Comparison of ENCODE assay signal across 8 cellular contexts in genomic region chr6:43702522-43703440, GRCh38. TPM values are rescaled to one million over a fixed set of nuclear protein-coding genes. Genes with fewer than 3 reads are reported as not detected.
A peak's percentile ranks its signal among the peaks of the same experiment; 100 is the strongest.
DNase-seq lines count a peak whose midpoint lies in the region; ATAC-seq and TF ChIP-seq lines count a peak whose summit lies in the region.

No MANE protein-coding gene starts in this region.

- intact Hi-C loops in PC-3 (cut with micrococcal nuclease), result no loop called here
- intact Hi-C loops in right lobe of liver (cut with DNase I), result no loop called here
- intact Hi-C loops in activated T-helper 2 cell treated with anti-CD3 and anti-CD28 coated beads, Interferon-gamma antibody, Interleukin-2, Interleukin-4, amounts not matched to agents 10 μg/mL and 5 μg/mL and 100 μg/mL, durations not matched to agents 14 hours and 24 hours and 36 hours (cut with micrococcal nuclease), result no loop called here

- H4K20me1 ChIP-seq in PC-3 (ENCODE audit: low read length), result no peaks in the 10 kb centered on the region

- TF ChIP-seq POLR2A in right lobe of liver (IDR thresholded peaks at IDR 0.05), result no peak

- peaks cover 26% of the 10 kb centered on the region for H3K27me3 Mint-ChIP-seq in activated T-helper 2 cell treated with anti-CD3 and anti-CD28 coated beads, Interferon-gamma antibody, Interleukin-2, Interleukin-4, amounts not matched to agents 10 μg/mL and 5 μg/mL and 100 μg/mL, durations not matched to agents 14 hours and 24 hours and 36 hours (ENCODE audit: low read depth)

- H3K9ac ChIP-seq in PC-3 (ENCODE audit: low read length), result peak overlapping the region; percentile 40
- peak overlapping the region; percentile 37 to 63 for H3K9ac ChIP-seq in duodenal mucosa (ENCODE audit: low read depth in 1 of 2, low read length in 2 of 2)

- no peaks in the 10 kb centered on the region for H3K27me3 ChIP-seq in PC-3 (ENCODE audit: low read length)
- H3K27me3 ChIP-seq in duodenal mucosa (ENCODE audit: control insufficient read depth in 1 of 2, insufficient read depth in 2 of 2, low read length in 2 of 2), result no peaks in the 10 kb centered on the region
- no peaks in the 10 kb centered on the region for H3K27me3 ChIP-seq in right lobe of liver

- no peaks in the 10 kb centered on the region for H3K9me3 Mint-ChIP-seq in activated T-helper 2 cell treated with anti-CD3 and anti-CD28 coated beads, Interferon-gamma antibody, Interleukin-2, Interleukin-4, amounts not matched to agents 10 μg/mL and 5 μg/mL and 100 μg/mL, durations not matched to agents 14 hours and 24 hours and 36 hours

- DNase-seq in DMS153 treated with DMSO at 0.1 percent for 48 hours (lab: John Stamatoyannopoulos, UW; ENCODE audit: unreplicated experiment), result peak; percentile 89
- DNase-seq in HEK293T (ENCODE audit: extremely low spot score), result peak; percentile 88
- DNase-seq in PC-3, result peak; percentile 93
- DNase-seq in right lobe of liver, result peak; percentile 72 to 77 (median 74)
- DNase-seq in stromal cell of bone marrow (ENCODE audit: low read depth), result peak; percentile 89
- no peak for DNase-seq in cortex of kidney (lab: John Stamatoyannopoulos, UW)
- DNase-seq in activated T-helper 2 cell treated with anti-CD3 and anti-CD28 coated beads, Interferon-gamma antibody, Interleukin-2, Interleukin-4, amounts not matched to agents 10 μg/mL and 5 μg/mL and 100 μg/mL, durations not matched to agents 14 hours and 24 hours and 36 hours (ENCODE audit: low spot score), result no peak

- CTCF ChIA-PET in HEK293T (lab: Yijun Ruan, JAX) (interaction anchor here (0.6 to 1.1 kb wide), 2 partner anchors 35 to 212 kb away, joined by 3 read pairs; no protein-coding TSS in a partner anchor), PC-3 (lab: Charles Lee) (interaction anchor here (0.6 kb wide), 1 partner anchor 70 kb away, joined by 3 read pairs; no protein-coding TSS in a partner anchor)

- H3K9me3 ChIP-seq in PC-3 (ENCODE audit: low read length), result no peaks in the 10 kb centered on the region
- H3K9me3 ChIP-seq in duodenal mucosa (ENCODE audit: control insufficient read depth in 1 of 2, low read length in 2 of 2), result no peaks in the 10 kb centered on the region
- no peaks in the 10 kb centered on the region for H3K9me3 ChIP-seq in right lobe of liver

- H3K36me3 Mint-ChIP-seq in activated T-helper 2 cell treated with anti-CD3 and anti-CD28 coated beads, Interferon-gamma antibody, Interleukin-2, Interleukin-4, amounts not matched to agents 10 μg/mL and 5 μg/mL and 100 μg/mL, durations not matched to agents 14 hours and 24 hours and 36 hours (ENCODE audit: low read depth), result no peaks in the 10 kb centered on the region

- H3K4me1 ChIP-seq in PC-3 (ENCODE audit: insufficient read depth, low read length) (peaks cover 54% of the 10 kb centered on the region), duodenal mucosa (ENCODE audit: control insufficient read depth in 1 of 2, insufficient read depth in 2 of 2, low read length in 2 of 2) (peaks cover 68 to 81% of the 10 kb centered on the region in 2 donors), right lobe of liver (no peaks in the 10 kb centered on the region)

- H3K27ac ChIP-seq in PC-3 (ENCODE audit: low read length) (peak overlapping the region; percentile 77), duodenal mucosa (ENCODE audit: low read depth, low read length) (peak overlapping the region; percentile 89), right lobe of liver (peak overlapping the region; percentile 20 to 50 (median 47))

- ATAC-seq in PC-3 (peak; percentile 60), right lobe of liver (peak; percentile 75 to 81 (median 80))

- no peak overlapping the region for H3K27ac Mint-ChIP-seq in activated T-helper 2 cell treated with anti-CD3 and anti-CD28 coated beads, Interferon-gamma antibody, Interleukin-2, Interleukin-4, amounts not matched to agents 10 μg/mL and 5 μg/mL and 100 μg/mL, durations not matched to agents 14 hours and 24 hours and 36 hours

- TF ChIP-seq CTCF in PC-3 (conservative IDR thresholded peaks at IDR 0.05; ENCODE audit: low read depth, low read length), result no peak
- TF ChIP-seq CTCF in right lobe of liver (IDR thresholded peaks at IDR 0.05), result no peak

- peaks cover 5% of the 10 kb centered on the region for H3F3A ChIP-seq in PC-3 (ENCODE audit: low read length, unreplicated experiment)

- peaks cover 12% of the 10 kb centered on the region for H3K4me1 Mint-ChIP-seq in activated T-helper 2 cell treated with anti-CD3 and anti-CD28 coated beads, Interferon-gamma antibody, Interleukin-2, Interleukin-4, amounts not matched to agents 10 μg/mL and 5 μg/mL and 100 μg/mL, durations not matched to agents 14 hours and 24 hours and 36 hours (ENCODE audit: low read depth)

- POLR2A ChIA-PET in HEK293T (lab: Yijun Ruan, JAX), result interaction anchor here (0.9 to 1.7 kb wide), 5 partner anchors 12 to 554 kb away, joined by 3 to 7 read pairs (median 3); partner anchors contain the start of gene GTPBP2
- POLR2A ChIA-PET in PC-3 (lab: Charles Lee; ENCODE audit: unreplicated experiment), result interaction anchor here (0.6 kb wide), 1 partner anchor 66 kb away, joined by 5 read pairs; no protein-coding TSS in a partner anchor

- H3K36me3 ChIP-seq in PC-3 (ENCODE audit: low read depth, low read length), result no peaks in the 10 kb centered on the region
- H3K36me3 ChIP-seq in duodenal mucosa (ENCODE audit: control insufficient read depth in 1 of 2, insufficient read depth in 2 of 2, low read length in 2 of 2), result no peaks in the 10 kb centered on the region
- H3K36me3 ChIP-seq in right lobe of liver, result no peaks in the 10 kb centered on the region

- no TSS peak for BruUV-seq in PC-3 (replicated peaks; lab: Mats Ljungman, UMichigan)

- no peaks in the 10 kb centered on the region for H3K79me2 ChIP-seq in PC-3 (ENCODE audit: low read length)

- H3K4me2 ChIP-seq in PC-3 (ENCODE audit: low read length), result peak overlapping the region; percentile 70

- 56% methylated on average over 5 of the region's 15 CpGs for WGBS in right lobe of liver (ENCODE audit: insufficient coverage, low coverage, low lambda C conversion rate, missing lambda C conversion rate)

- H2AFZ ChIP-seq in PC-3 (ENCODE audit: low read length), result peak overlapping the region; percentile 49

- H3K4me3 Mint-ChIP-seq in activated T-helper 2 cell treated with anti-CD3 and anti-CD28 coated beads, Interferon-gamma antibody, Interleukin-2, Interleukin-4, amounts not matched to agents 10 μg/mL and 5 μg/mL and 100 μg/mL, durations not matched to agents 14 hours and 24 hours and 36 hours (ENCODE audit: low read depth), result no peak overlapping the region

- H3K4me3 ChIP-seq in PC-3 (ENCODE audit: low read length) (peak overlapping the region; percentile 16; the same call in 1 of the 2 replicates), duodenal mucosa (ENCODE audit: low read depth in 1 of 2, low read length in 2 of 2) (peak overlapping the region in 1 of 2 donors; percentile 50), right lobe of liver (no peak overlapping the region)

- no peaks in the 10 kb centered on the region for H3K9me2 ChIP-seq in PC-3 (replicated peaks; ENCODE audit: low read length)

TF ChIP-seq in HEK293T, 16 proteins besides CTCF, POLR2A, EP300 and RAD21:
- TF ChIP-seq PKNOX1 (IDR thresholded peaks at IDR 0.05) (peak; percentile 58; the same call in 1 of the 2 replicates), CTBP1 (IDR thresholded peaks at IDR 0.05; ENCODE audit: borderline replicate concordance) (no peak)
TF ChIP-seq in HEK293T: peak in this region for 1.

RNA-seq across cellular contexts. Expression of gene MRPS18A, which starts 15.2 kb away (rescaled TPM):
- total RNA-seq in PC-3 (2014; rRNA removed), result 91.5 and 105 TPM in 2 replicates
- total RNA-seq in right lobe of liver, result 10 to 100 TPM; 23.5 to 45.4 (median 25.6) TPM
- 44.8 and 45.1 TPM in 2 replicates for total RNA-seq in activated T-helper 2 cell treated with anti-CD3 and anti-CD28 coated beads, Interferon-gamma antibody, Interleukin-2, Interleukin-4, amounts not matched to agents 10 μg/mL and 5 μg/mL and 100 μg/mL, durations not matched to agents 14 hours and 24 hours and 36 hours

RNA-seq across cellular contexts. Expression of gene RSPH9, which starts 57.9 kb away (rescaled TPM):
- total RNA-seq in PC-3 (2014; rRNA removed) (not detected in 2 replicates), right lobe of liver (not detected)
- not detected in 2 replicates for total RNA-seq in activated T-helper 2 cell treated with anti-CD3 and anti-CD28 coated beads, Interferon-gamma antibody, Interleukin-2, Interleukin-4, amounts not matched to agents 10 μg/mL and 5 μg/mL and 100 μg/mL, durations not matched to agents 14 hours and 24 hours and 36 hours

Comparison
In these comparisons a context has a peak if more than half of its experiments do, and no peak if none do; other contexts are left out.
1. DNase-seq: peak in DMS153 treated with DMSO at 0.1 percent for 48 hours (single experiment), HEK293T (single experiment), PC-3 (single experiment), right lobe of liver (3 of 3) and stromal cell of bone marrow (single experiment); none in cortex of kidney (single experiment) and activated T-helper 2 cell treated with anti-CD3 and anti-CD28 coated beads, Interferon-gamma antibody, Interleukin-2, Interleukin-4, amounts not matched to agents 10 μg/mL and 5 μg/mL and 100 μg/mL, durations not matched to agents 14 hours and 24 hours and 36 hours (single experiment).
2. Peak in every context shown above with its lines, with median percentiles within 50 percentile points of each other: H3K27ac ChIP-seq.